In the genomic region with DNA sequence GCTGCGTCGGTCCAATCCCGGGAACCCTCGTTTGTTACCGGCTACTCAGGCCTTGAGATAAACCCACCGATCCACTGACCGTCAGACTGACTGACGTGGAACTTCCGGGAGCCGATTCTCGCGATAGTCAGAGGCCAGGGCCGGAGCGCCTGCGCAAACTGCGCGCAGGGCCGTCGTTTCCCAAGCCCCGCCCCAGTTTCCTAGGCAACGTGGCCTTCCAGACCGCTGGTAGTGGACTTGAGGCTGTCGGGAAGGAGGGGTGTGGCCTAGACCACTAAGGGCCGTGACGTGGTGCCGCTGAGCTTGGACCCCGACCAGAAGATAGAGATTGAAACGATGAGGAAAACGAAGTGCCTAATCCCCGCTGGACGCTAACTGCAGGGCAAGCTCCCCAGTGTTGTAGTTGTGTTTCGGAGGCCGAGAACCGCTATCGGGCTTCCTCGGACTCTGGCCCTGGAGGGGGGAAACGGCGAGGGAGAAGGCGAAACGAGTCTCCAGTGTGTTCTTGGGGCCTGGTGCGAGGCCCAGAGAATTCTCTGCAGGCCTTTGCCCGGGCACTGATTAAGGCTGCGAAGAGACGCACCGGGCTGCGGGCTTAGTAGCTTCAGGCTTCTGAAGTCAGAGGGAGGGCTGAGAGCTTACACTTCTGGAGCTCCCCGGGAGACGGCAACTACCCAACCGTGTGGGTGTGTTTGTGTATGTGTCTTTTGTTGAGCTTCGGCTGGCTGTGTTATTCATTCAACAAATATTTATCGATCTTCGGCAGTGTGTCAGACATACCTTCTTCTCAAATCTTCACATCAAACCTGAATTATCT, we compare ENCODE assay signal across 1 cellular context.
TF ChIP-seq lines count a peak whose summit lies in the region.

A gene (minus strand): TSS at position 96 of the 817 bp plus-strand sequence. CDS start 97 bp downstream, outside the sequence.

TF ChIP-seq in HepG2, 621 proteins besides CTCF, POLR2A, EP300 and RAD21 (continued from another document):
- TF ChIP-seq, protein P1, sequence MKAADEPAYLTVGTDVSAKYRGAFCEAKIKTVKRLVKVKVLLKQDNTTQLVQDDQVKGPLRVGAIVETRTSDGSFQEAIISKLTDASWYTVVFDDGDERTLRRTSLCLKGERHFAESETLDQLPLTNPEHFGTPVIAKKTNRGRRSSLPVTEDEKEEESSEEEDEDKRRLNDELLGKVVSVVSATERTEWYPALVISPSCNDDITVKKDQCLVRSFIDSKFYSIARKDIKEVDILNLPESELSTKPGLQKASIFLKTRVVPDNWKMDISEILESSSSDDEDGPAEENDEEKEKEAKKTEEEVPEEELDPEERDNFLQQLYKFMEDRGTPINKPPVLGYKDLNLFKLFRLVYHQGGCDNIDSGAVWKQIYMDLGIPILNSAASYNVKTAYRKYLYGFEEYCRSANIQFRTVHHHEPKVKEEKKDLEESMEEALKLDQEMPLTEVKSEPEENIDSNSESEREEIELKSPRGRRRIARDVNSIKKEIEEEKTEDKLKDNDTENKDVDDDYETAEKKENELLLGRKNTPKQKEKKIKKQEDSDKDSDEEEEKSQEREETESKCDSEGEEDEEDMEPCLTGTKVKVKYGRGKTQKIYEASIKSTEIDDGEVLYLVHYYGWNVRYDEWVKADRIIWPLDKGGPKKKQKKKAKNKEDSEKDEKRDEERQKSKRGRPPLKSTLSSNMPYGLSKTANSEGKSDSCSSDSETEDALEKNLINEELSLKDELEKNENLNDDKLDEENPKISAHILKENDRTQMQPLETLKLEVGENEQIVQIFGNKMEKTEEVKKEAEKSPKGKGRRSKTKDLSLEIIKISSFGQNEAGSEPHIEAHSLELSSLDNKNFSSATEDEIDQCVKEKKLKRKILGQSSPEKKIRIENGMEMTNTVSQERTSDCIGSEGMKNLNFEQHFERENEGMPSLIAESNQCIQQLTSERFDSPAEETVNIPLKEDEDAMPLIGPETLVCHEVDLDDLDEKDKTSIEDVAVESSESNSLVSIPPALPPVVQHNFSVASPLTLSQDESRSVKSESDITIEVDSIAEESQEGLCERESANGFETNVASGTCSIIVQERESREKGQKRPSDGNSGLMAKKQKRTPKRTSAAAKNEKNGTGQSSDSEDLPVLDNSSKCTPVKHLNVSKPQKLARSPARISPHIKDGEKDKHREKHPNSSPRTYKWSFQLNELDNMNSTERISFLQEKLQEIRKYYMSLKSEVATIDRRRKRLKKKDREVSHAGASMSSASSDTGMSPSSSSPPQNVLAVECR (CRISPR knock-in tag; IDR thresholded peaks at IDR 0.05; ENCODE audit: borderline replicate concordance): peak; percentile 91; the same call in 1 of the 2 replicates
- TF ChIP-seq, protein P2, sequence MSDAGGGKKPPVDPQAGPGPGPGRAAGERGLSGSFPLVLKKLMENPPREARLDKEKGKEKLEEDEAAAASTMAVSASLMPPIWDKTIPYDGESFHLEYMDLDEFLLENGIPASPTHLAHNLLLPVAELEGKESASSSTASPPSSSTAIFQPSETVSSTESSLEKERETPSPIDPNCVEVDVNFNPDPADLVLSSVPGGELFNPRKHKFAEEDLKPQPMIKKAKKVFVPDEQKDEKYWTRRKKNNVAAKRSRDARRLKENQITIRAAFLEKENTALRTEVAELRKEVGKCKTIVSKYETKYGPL (CRISPR knock-in tag; IDR thresholded peaks at IDR 0.05): no peak
- TF ChIP-seq TOE1 (CRISPR knock-in tag; IDR thresholded peaks at IDR 0.05) (no peak), MBD4 (IDR thresholded peaks at IDR 0.05; ENCODE audit: borderline replicate concordance, low read length) (no peak), MED1 (CRISPR knock-in tag; IDR thresholded peaks at IDR 0.05) (peak; percentile 55), HNRNPH1 (optimal IDR thresholded peaks at IDR 0.05; ENCODE audit: low read depth, low read length) (no peak), KDM2A (CRISPR knock-in tag; IDR thresholded peaks at IDR 0.05; ENCODE audit: borderline replicate concordance, low read depth) (peak; percentile 71), SIN3B (IDR thresholded peaks at IDR 0.05; ENCODE audit: low read length) (0 out of 2 replicates have a peak, but pooled peaks have one; percentile 17), ZNF724P (CRISPR knock-in tag; IDR thresholded peaks at IDR 0.05; ENCODE audit: borderline replicate concordance) (peak; percentile 47; the same call in 1 of the 2 replicates), HNF4G (IDR thresholded peaks at IDR 0.05; ENCODE audit: borderline replicate concordance, low read depth, low read length) (0 out of 2 replicates have a peak, but pooled peaks have one; percentile 31), HNF4G (CRISPR knock-in tag; IDR thresholded peaks at IDR 0.05; ENCODE audit: borderline replicate concordance, low read depth) (no peak; the same call in 1 of the 2 replicates), POLR2AphosphoS5 (IDR thresholded peaks at IDR 0.05; ENCODE audit: low read depth, low read length) (peak; percentile 92), ZSCAN29 (CRISPR knock-in tag; conservative IDR thresholded peaks at IDR 0.05) (peak; percentile 20; the same call in 1 of the 2 replicates), NR2C2 (CRISPR knock-in tag; IDR thresholded peaks at IDR 0.05; ENCODE audit: borderline replicate concordance) (peak; percentile 50; the same call in 1 of the 2 replicates), ZNF816 (CRISPR knock-in tag; IDR thresholded peaks at IDR 0.05; ENCODE audit: borderline replicate concordance) (peak; percentile 46; the same call in 1 of the 2 replicates), ZNF232 (CRISPR knock-in tag; IDR thresholded peaks at IDR 0.05; ENCODE audit: borderline replicate concordance) (0 out of 2 replicates have a peak, but pooled peaks have one; percentile 18), CEBPG (CRISPR knock-in tag; IDR thresholded peaks at IDR 0.05) (no peak), NR1H2 (CRISPR knock-in tag; IDR thresholded peaks at IDR 0.05; ENCODE audit: borderline replicate concordance, low read depth) (peak; percentile 48; the same call in 1 of the 2 replicates), SP140L (CRISPR knock-in tag; IDR thresholded peaks at IDR 0.05; ENCODE audit: borderline replicate concordance) (no peak), RBM39 (IDR thresholded peaks at IDR 0.05; ENCODE audit: low read depth, low read length, poor library complexity, severe bottlenecking) (no peak)
- TF ChIP-seq, protein P3, sequence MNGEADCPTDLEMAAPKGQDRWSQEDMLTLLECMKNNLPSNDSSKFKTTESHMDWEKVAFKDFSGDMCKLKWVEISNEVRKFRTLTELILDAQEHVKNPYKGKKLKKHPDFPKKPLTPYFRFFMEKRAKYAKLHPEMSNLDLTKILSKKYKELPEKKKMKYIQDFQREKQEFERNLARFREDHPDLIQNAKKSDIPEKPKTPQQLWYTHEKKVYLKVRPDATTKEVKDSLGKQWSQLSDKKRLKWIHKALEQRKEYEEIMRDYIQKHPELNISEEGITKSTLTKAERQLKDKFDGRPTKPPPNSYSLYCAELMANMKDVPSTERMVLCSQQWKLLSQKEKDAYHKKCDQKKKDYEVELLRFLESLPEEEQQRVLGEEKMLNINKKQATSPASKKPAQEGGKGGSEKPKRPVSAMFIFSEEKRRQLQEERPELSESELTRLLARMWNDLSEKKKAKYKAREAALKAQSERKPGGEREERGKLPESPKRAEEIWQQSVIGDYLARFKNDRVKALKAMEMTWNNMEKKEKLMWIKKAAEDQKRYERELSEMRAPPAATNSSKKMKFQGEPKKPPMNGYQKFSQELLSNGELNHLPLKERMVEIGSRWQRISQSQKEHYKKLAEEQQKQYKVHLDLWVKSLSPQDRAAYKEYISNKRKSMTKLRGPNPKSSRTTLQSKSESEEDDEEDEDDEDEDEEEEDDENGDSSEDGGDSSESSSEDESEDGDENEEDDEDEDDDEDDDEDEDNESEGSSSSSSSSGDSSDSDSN (CRISPR knock-in tag; IDR thresholded peaks at IDR 0.05): peak; percentile 73
- TF ChIP-seq, protein P4, sequence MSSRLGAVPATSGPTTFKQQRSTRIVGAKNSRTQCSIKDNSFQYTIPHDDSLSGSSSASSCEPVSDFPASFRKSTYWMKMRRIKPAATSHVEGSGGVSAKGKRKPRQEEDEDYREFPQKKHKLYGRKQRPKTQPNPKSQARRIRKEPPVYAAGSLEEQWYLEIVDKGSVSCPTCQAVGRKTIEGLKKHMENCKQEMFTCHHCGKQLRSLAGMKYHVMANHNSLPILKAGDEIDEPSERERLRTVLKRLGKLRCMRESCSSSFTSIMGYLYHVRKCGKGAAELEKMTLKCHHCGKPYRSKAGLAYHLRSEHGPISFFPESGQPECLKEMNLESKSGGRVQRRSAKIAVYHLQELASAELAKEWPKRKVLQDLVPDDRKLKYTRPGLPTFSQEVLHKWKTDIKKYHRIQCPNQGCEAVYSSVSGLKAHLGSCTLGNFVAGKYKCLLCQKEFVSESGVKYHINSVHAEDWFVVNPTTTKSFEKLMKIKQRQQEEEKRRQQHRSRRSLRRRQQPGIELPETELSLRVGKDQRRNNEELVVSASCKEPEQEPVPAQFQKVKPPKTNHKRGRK (CRISPR knock-in tag; IDR thresholded peaks at IDR 0.05): 0 out of 2 replicates have a peak, but pooled peaks have one; percentile 25
- TF ChIP-seq, protein P5, sequence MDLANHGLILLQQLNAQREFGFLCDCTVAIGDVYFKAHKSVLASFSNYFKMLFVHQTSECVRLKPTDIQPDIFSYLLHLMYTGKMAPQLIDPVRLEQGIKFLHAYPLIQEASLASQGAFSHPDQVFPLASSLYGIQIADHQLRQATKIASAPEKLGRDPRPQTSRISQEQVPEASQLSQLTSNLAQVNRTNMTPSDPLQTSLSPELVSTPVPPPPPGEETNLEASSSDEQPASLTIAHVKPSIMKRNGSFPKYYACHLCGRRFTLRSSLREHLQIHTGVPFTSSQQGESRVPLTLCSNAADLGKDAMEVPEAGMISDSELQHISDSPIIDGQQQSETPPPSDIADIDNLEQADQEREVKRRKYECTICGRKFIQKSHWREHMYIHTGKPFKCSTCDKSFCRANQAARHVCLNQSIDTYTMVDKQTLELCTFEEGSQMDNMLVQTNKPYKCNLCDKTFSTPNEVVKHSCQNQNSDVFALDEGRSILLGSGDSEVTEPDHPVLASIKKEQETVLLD (CRISPR knock-in tag; IDR thresholded peaks at IDR 0.05; ENCODE audit: low read depth): 0 out of 2 replicates have a peak, but pooled peaks have one; percentile 45
- TF ChIP-seq, protein P6, sequence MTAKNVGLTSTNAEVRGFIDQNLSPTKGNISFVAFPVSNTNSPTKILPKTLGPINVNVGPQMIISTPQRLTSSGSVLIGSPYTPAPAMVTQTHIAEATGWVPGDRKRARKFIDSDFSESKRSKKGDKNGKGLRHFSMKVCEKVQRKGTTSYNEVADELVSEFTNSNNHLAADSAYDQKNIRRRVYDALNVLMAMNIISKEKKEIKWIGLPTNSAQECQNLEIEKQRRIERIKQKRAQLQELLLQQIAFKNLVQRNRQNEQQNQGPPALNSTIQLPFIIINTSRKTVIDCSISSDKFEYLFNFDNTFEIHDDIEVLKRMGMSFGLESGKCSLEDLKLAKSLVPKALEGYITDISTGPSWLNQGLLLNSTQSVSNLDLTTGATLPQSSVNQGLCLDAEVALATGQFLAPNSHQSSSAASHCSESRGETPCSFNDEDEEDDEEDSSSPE (CRISPR knock-in tag; IDR thresholded peaks at IDR 0.05): 0 out of 2 replicates have a peak, but pooled peaks have one; percentile 23
- TF ChIP-seq, protein P7, sequence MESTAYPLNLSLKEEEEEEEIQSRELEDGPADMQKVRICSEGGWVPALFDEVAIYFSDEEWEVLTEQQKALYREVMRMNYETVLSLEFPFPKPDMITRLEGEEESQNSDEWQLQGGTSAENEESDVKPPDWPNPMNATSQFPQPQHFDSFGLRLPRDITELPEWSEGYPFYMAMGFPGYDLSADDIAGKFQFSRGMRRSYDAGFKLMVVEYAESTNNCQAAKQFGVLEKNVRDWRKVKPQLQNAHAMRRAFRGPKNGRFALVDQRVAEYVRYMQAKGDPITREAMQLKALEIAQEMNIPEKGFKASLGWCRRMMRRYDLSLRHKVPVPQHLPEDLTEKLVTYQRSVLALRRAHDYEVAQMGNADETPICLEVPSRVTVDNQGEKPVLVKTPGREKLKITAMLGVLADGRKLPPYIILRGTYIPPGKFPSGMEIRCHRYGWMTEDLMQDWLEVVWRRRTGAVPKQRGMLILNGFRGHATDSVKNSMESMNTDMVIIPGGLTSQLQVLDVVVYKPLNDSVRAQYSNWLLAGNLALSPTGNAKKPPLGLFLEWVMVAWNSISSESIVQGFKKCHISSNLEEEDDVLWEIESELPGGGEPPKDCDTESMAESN (CRISPR knock-in tag; conservative IDR thresholded peaks at IDR 0.05): peak; percentile 64
TF ChIP-seq in HepG2: peak in this region for 248.
